Comparison of ENCODE assay signal across 2 cellular contexts in genomic region chr16:78505544-78506371, GRCh38.
TF ChIP-seq lines count a peak whose summit lies in the region.

No MANE protein-coding gene starts in this region.

TF ChIP-seq in H1, 55 proteins besides CTCF, POLR2A, EP300 and RAD21 (continued from another document):
- TF ChIP-seq E2F6 (IDR thresholded peaks at IDR 0.05) (no peak), ZNF274 (IDR thresholded peaks at IDR 0.05; ENCODE audit: borderline replicate concordance, extremely low read depth, low read length) (no peak)
TF ChIP-seq in H1: peak in this region for 0.

TF ChIP-seq in HepG2, 621 proteins besides CTCF, POLR2A, EP300 and RAD21 (continued from another document and continues in another):
- TF ChIP-seq DRAP1 (CRISPR knock-in tag; IDR thresholded peaks at IDR 0.05) (no peak), ZNF749 (CRISPR knock-in tag; IDR thresholded peaks at IDR 0.05; ENCODE audit: borderline replicate concordance) (no peak), ZBTB43 (CRISPR knock-in tag; conservative IDR thresholded peaks at IDR 0.05) (no peak), U2AF1 (optimal IDR thresholded peaks at IDR 0.05; ENCODE audit: low read depth, low read length) (no peak), ZKSCAN8 (CRISPR knock-in tag; IDR thresholded peaks at IDR 0.05; ENCODE audit: borderline replicate concordance) (0 out of 2 replicates have a peak, but pooled peaks have one; percentile 43), ZNF225 (CRISPR knock-in tag; IDR thresholded peaks at IDR 0.05) (no peak), ZNF567 (CRISPR knock-in tag; IDR thresholded peaks at IDR 0.05; ENCODE audit: borderline replicate concordance) (no peak), JDP2 (CRISPR knock-in tag; IDR thresholded peaks at IDR 0.05; ENCODE audit: borderline replicate concordance) (no peak; the same call in 1 of the 2 replicates), TBX3 (IDR thresholded peaks at IDR 0.05; ENCODE audit: borderline replicate concordance) (no peak), KLF9 (CRISPR knock-in tag; IDR thresholded peaks at IDR 0.05; ENCODE audit: low read depth) (no peak), ZNF646 (CRISPR knock-in tag; IDR thresholded peaks at IDR 0.05) (0 out of 2 replicates have a peak, but pooled peaks have one; percentile 61), ATF1 (CRISPR knock-in tag; IDR thresholded peaks at IDR 0.05) (no peak), KDM5B (CRISPR knock-in tag; IDR thresholded peaks at IDR 0.05; ENCODE audit: borderline replicate concordance) (peak; percentile 51; the same call in 1 of the 2 replicates), NR1H2 (CRISPR knock-in tag; IDR thresholded peaks at IDR 0.05; ENCODE audit: borderline replicate concordance, low read depth) (no peak), XRCC5 (optimal IDR thresholded peaks at IDR 0.05; ENCODE audit: low read length) (peak; percentile 67), SRSF9 (IDR thresholded peaks at IDR 0.05; ENCODE audit: borderline replicate concordance, insufficient read depth, low read depth, low read length, poor library complexity, severe bottlenecking) (no peak), PRMT3 (CRISPR knock-in tag; IDR thresholded peaks at IDR 0.05; ENCODE audit: borderline replicate concordance, low read depth) (no peak), EEA1 (CRISPR knock-in tag; IDR thresholded peaks at IDR 0.05; ENCODE audit: borderline replicate concordance) (no peak), ATF5 (CRISPR knock-in tag; IDR thresholded peaks at IDR 0.05; ENCODE audit: low read depth) (no peak), TFDP2 (CRISPR knock-in tag; IDR thresholded peaks at IDR 0.05) (no peak), ZBTB21 (CRISPR knock-in tag; IDR thresholded peaks at IDR 0.05) (no peak), ZNF569 (CRISPR knock-in tag; IDR thresholded peaks at IDR 0.05; ENCODE audit: borderline replicate concordance) (no peak), ZNF546 (CRISPR knock-in tag; conservative IDR thresholded peaks at IDR 0.05) (peak; percentile 25; the same call in 1 of the 2 replicates), ZNF446 (CRISPR knock-in tag; IDR thresholded peaks at IDR 0.05) (peak; percentile 49; the same call in 1 of the 2 replicates), TP53 (CRISPR knock-in tag; conservative IDR thresholded peaks at IDR 0.05) (no peak), RARA (CRISPR knock-in tag; IDR thresholded peaks at IDR 0.05) (no peak), TEAD2 (CRISPR knock-in tag; IDR thresholded peaks at IDR 0.05) (no peak), JUND (CRISPR knock-in tag; IDR thresholded peaks at IDR 0.05) (0 out of 2 replicates have a peak, but pooled peaks have one; percentile 30), MXD4 (CRISPR knock-in tag; IDR thresholded peaks at IDR 0.05) (no peak), UBTF (CRISPR knock-in tag; IDR thresholded peaks at IDR 0.05) (peak; percentile 33; the same call in 1 of the 2 replicates), GABPA (IDR thresholded peaks at IDR 0.05; ENCODE audit: low read depth, low read length) (no peak), GABPA (CRISPR knock-in tag; IDR thresholded peaks at IDR 0.05; ENCODE audit: low read depth) (no peak), HOXD1 (CRISPR knock-in tag; IDR thresholded peaks at IDR 0.05) (no peak; the same call in 1 of the 2 replicates), ZNF619 (CRISPR knock-in tag; IDR thresholded peaks at IDR 0.05) (no peak), ZNF121 (CRISPR knock-in tag; IDR thresholded peaks at IDR 0.05) (no peak), SNAPC5 (CRISPR knock-in tag; IDR thresholded peaks at IDR 0.05; ENCODE audit: borderline replicate concordance) (0 out of 2 replicates have a peak, but pooled peaks have one; percentile 0), RERE (CRISPR knock-in tag; IDR thresholded peaks at IDR 0.05; ENCODE audit: low read depth) (no peak), GPN1 (CRISPR knock-in tag; IDR thresholded peaks at IDR 0.05; ENCODE audit: borderline replicate concordance) (no peak), EZH2 (conservative IDR thresholded peaks at IDR 0.05; ENCODE audit: low read depth, low read length) (no peak), ZNF709 (CRISPR knock-in tag; IDR thresholded peaks at IDR 0.05) (peak; percentile 62; the same call in 1 of the 2 replicates), ZNF777 (CRISPR knock-in tag; IDR thresholded peaks at IDR 0.05) (peak; percentile 63), FOXA3 (CRISPR knock-in tag; IDR thresholded peaks at IDR 0.05) (no peak; the same call in 1 of the 2 replicates), HINFP (CRISPR knock-in tag; IDR thresholded peaks at IDR 0.05; ENCODE audit: low read depth) (peak; percentile 8), ZNF333 (CRISPR knock-in tag; IDR thresholded peaks at IDR 0.05; ENCODE audit: borderline replicate concordance) (no peak), ZNF549 (CRISPR knock-in tag; IDR thresholded peaks at IDR 0.05) (no peak)
